Comparison of ENCODE assay signal across 8 cellular contexts in the genomic region with DNA sequence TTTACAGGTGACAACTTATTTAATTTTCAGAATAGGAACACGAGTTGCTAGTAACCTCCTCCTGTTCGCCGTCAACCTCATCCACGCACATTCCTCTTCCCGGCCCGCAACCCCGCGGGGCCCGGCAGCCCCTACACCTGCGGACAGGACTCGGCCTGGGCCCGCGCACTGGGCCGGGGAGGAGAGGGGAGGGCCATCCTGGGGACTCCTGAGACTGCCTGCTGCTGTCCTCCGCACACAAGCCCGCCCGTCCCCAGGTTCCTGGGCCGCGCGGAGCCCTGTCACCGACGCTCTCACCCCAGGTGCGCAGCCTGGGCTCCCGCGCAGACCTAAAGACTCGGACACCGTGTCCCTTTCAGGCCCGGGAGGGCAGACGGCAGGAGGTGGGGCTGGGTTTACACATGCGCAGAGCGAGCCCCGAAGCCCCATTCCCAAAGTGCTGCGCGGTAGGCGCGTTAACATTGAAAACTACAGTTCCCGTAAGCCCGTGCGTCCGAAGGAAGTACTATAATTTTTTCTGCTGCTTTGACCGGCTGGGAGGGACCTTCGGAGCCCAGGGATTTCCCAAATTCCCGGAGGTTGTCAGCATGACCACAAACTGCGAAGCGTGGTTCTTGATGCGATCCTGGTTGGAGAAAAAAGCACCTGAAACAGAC.
A peak's percentile ranks its signal among the peaks of the same experiment; 100 is the strongest.
DNase-seq lines count a peak whose midpoint lies in the region; ATAC-seq lines count a peak whose summit lies in the region.
"Not testable (repeated sequence)": the region's sequence is repeated elsewhere in the genome, so short reads cannot be mapped to it uniquely, and the experiment has no call there.

No MANE protein-coding gene starts in this region.

- H3K27me3 Mint-ChIP-seq in stimulated activated naive CD8-positive, alpha-beta T cell treated with anti-CD3 and anti-CD28 coated beads, Interleukin-15, amount 100 ng/mL, for 72 hours, result not testable (repeated sequence)

- not testable (repeated sequence) for H3K9me3 Mint-ChIP-seq in stimulated activated naive CD8-positive, alpha-beta T cell treated with anti-CD3 and anti-CD28 coated beads, Interleukin-15, amount 100 ng/mL, for 72 hours

- peak; percentile 28 for DNase-seq in GF-D8 (lab: John Stamatoyannopoulos, UW)
- DNase-seq in NCI-H1105 treated with DMSO at 0.1 percent for 48 hours (lab: John Stamatoyannopoulos, UW), result peak; percentile 69
- peak; percentile 28 for DNase-seq in SKM-1 (lab: John Stamatoyannopoulos, UW; ENCODE audit: unreplicated experiment)
- DNase-seq in activated naive CD4-positive, alpha-beta T cell treated with anti-CD3 and anti-CD28 coated beads, Interleukin-2, amount 50 U/mL, for 16 hours, result peak; percentile 73
- peak; percentile 27 for DNase-seq in glomerular endothelial cell (ENCODE audit: extremely low read depth, low read depth, low spot score)
- peak in 54 of 56 donors; percentile 26 to 92 (median 76) for DNase-seq in nucleus accumbens (lab: John Stamatoyannopoulos, UW)
- peak; percentile 67 to 81 for DNase-seq in stimulated activated naive CD8-positive, alpha-beta T cell treated with anti-CD3 and anti-CD28 coated beads, Interleukin-15, amount 100 ng/mL, for 72 hours

- H3K4me1 Mint-ChIP-seq in stimulated activated naive CD8-positive, alpha-beta T cell treated with anti-CD3 and anti-CD28 coated beads, Interleukin-15, amount 100 ng/mL, for 72 hours, result not testable (repeated sequence)

- peak overlapping the region; percentile 95 to 96 for H3K27ac Mint-ChIP-seq in stimulated activated naive CD8-positive, alpha-beta T cell treated with anti-CD3 and anti-CD28 coated beads, Interleukin-15, amount 100 ng/mL, for 72 hours

- ATAC-seq in HG02798 (IDR thresholded peaks at IDR 0.05; ENCODE audit: poor library complexity, unreplicated experiment), result peak; percentile 98
- ATAC-seq in stimulated activated naive CD8-positive, alpha-beta T cell treated with anti-CD3 and anti-CD28 coated beads, Interleukin-15, amount 100 ng/mL, for 72 hours, result peak; percentile 95

- H3K4me3 Mint-ChIP-seq in stimulated activated naive CD8-positive, alpha-beta T cell treated with anti-CD3 and anti-CD28 coated beads, Interleukin-15, amount 100 ng/mL, for 72 hours, result peak overlapping the region; percentile 95 to 96

Comparison
In these comparisons a context has a peak if more than half of its experiments do, and no peak if none do; other contexts are left out.
1. Peak in every context shown above with its lines: DNase-seq and ATAC-seq.